ENCODE assay signal across 10 cellular contexts in genomic region chr5:133489632-133490031, GRCh38.
A peak's percentile ranks its signal among the peaks of the same experiment; 100 is the strongest.
DNase-seq lines count a peak whose midpoint lies in the region; ATAC-seq and TF ChIP-seq lines count a peak whose summit lies in the region.
"Had no signal": no experiment of that assay in that cellular context is flagged by ENCODE, and none has a peak within 500 bp of the region (broad histone marks: within the 10 kb centered on the region; RNA-seq: fewer than 3 reads in every experiment).

No MANE protein-coding gene starts in this region.

- intact Hi-C loops in body of pancreas (cut with DNase I), result no loop called here
- intact Hi-C loops in upper lobe of right lung (cut with DNase I), result no loop called here

- ATAC-seq in body of pancreas (peak; percentile 35), upper lobe of right lung (peak; percentile 71)

- H3K9me3 ChIP-seq in body of pancreas (no peaks in the 10 kb centered on the region), upper lobe of right lung (no peaks in the 10 kb centered on the region)
- H3K9me3 ChIP-seq: thyroid gland had no signal

- H3K27me3 ChIP-seq in body of pancreas, result no peaks in the 10 kb centered on the region
- H3K27me3 ChIP-seq in upper lobe of right lung, result no peaks in the 10 kb centered on the region
- H3K27me3 ChIP-seq: thyroid gland had no signal

- TF ChIP-seq POLR2A in body of pancreas (IDR thresholded peaks at IDR 0.05), result no peak

- H3K27ac ChIP-seq in body of pancreas, result no peak overlapping the region
- no peak overlapping the region for H3K27ac ChIP-seq in upper lobe of right lung
- H3K27ac ChIP-seq: thyroid gland had no signal

- H3K4me3 ChIP-seq in body of pancreas (no peak overlapping the region), upper lobe of right lung (no peak overlapping the region)
- H3K4me3 ChIP-seq: thyroid gland had no signal

- DNase-seq in stimulated activated CD4-positive, alpha-beta T cell treated with anti-CD3 and anti-CD28 coated beads, Interleukin-12 subunit alpha, Interleukin-12 subunit beta, amount 100 ng/mL, for 48 hours (ENCODE audit: low read depth in 2 of 3, low spot score in 1 of 3), result peak in 2 of 3 donors; percentile 3 to 20
- no peak for DNase-seq in stimulated activated CD4-positive, alpha-beta T cell treated with anti-CD3 and anti-CD28 coated beads, Interleukin-12 subunit alpha, Interleukin-12 subunit beta, amount 100 ng/mL, for 4 hours
- DNase-seq in NCI-H2029 treated with DMSO at 0.1 percent for 48 hours (lab: John Stamatoyannopoulos, UW), result peak; percentile 92
- peak in 1 of 4 donors; percentile 5 for DNase-seq in body of pancreas
- DNase-seq in upper lobe of right lung, result no peak
- DNase-seq in stimulated activated naive CD4-positive, alpha-beta T cell (lab: John Stamatoyannopoulos, UW), result no peak
- no peak for DNase-seq in GOT3 (lab: John Stamatoyannopoulos, UW)
- no peak for DNase-seq in NCI-H1436 (lab: John Stamatoyannopoulos, UW)
- DNase-seq: activated CD4-positive, CD25-positive, alpha-beta regulatory T cell treated with anti-CD3 and anti-CD28 coated beads, Interleukin-2, amount 50 U/mL, for 72 hours; thyroid gland had no signal

- H3K36me3 ChIP-seq in body of pancreas (replicated peaks in 1 of 2; ENCODE audit: insufficient read depth in 1 of 2, low read depth in 2 of 2), result no peaks in the 10 kb centered on the region
- no peaks in the 10 kb centered on the region for H3K36me3 ChIP-seq in upper lobe of right lung
- H3K36me3 ChIP-seq: thyroid gland had no signal

- no peak for TF ChIP-seq CTCF in body of pancreas (IDR thresholded peaks at IDR 0.05)
- no peak for TF ChIP-seq CTCF in upper lobe of right lung (IDR thresholded peaks at IDR 0.05)

- H3K4me1 ChIP-seq in body of pancreas (no peaks in the 10 kb centered on the region), upper lobe of right lung (peaks cover 13% of the 10 kb centered on the region)
- H3K4me1 ChIP-seq: thyroid gland had no signal

- WGBS in body of pancreas, 2 donors, result 21 to 30% methylated on average over 1 of the region's 1 CpG

Comparison
In these comparisons a context has a peak if more than half of its experiments do, and no peak if none do; other contexts are left out.
1. DNase-seq: peak in stimulated activated CD4-positive, alpha-beta T cell treated with anti-CD3 and anti-CD28 coated beads, Interleukin-12 subunit alpha, Interleukin-12 subunit beta, amount 100 ng/mL, for 48 hours (2 of 3) and NCI-H2029 treated with DMSO at 0.1 percent for 48 hours (single experiment); none in stimulated activated CD4-positive, alpha-beta T cell treated with anti-CD3 and anti-CD28 coated beads, Interleukin-12 subunit alpha, Interleukin-12 subunit beta, amount 100 ng/mL, for 4 hours (single experiment), upper lobe of right lung (single experiment), stimulated activated naive CD4-positive, alpha-beta T cell (0 of 6), GOT3 (single experiment) and NCI-H1436 (single experiment).